ENCODE assay signal across 26 cellular contexts in genomic region chr18:12559319-12559718, GRCh38.
"Had no signal": no experiment of that assay in that cellular context is flagged by ENCODE, and none has a peak within 500 bp of the region (broad histone marks: within the 10 kb centered on the region; RNA-seq: fewer than 3 reads in every experiment).

No MANE protein-coding gene starts in this region.

- H3K4me1 ChIP-seq: left ventricle myocardium inferior, right atrium auricular region, stomach, testis, thyroid gland, transverse colon, upper lobe of left lung, vagina had no signal

- ATAC-seq: naive thymus-derived CD8-positive, alpha-beta T cell; sciatic nerve; stimulated activated naive B cell treated with anti-CD40 and anti-IgM and Interleukin-4, amounts not matched to agents 10 μg/mL and 1 μg/mL and 100 μg/mL, for 72 hours; stimulated activated naive CD8-positive, alpha-beta T cell treated with anti-CD3 and anti-CD28 coated beads, Interleukin-15, Interleukin-2, amounts not matched to agents 100 U/mL and 50 U/mL, for 24 hours had no signal

- DNase-seq: hypothalamus; islet precursor cell; left ventricle myocardium inferior; naive thymus-derived CD8-positive, alpha-beta T cell; occipital lobe; ovary; stimulated activated CD4-positive, alpha-beta T cell treated with anti-CD3 and anti-CD28 coated beads, Interleukin-12 subunit alpha, Interleukin-12 subunit beta, amount 100 ng/mL, for 4 hours; stimulated activated CD4-positive, alpha-beta T cell treated with anti-CD3 and anti-CD28 coated beads, Interleukin-15, amount 100 ng/mL, for 24 hours; stimulated activated CD4-positive, alpha-beta T cell treated with anti-CD3 and anti-CD28 coated beads, Interleukin-2, amount 100 ng/mL, for 24 hours; stimulated activated CD4-positive, alpha-beta T cell treated with anti-CD3 and anti-CD28 coated beads, Interleukin-4, amount 100 ng/mL, for 1 hour; stimulated activated naive B cell treated with anti-CD40 and anti-IgM and Interleukin-4, amounts not matched to agents 10 μg/mL and 1 μg/mL and 100 μg/mL, for 72 hours; stimulated activated naive CD8-positive, alpha-beta T cell treated with anti-CD3 and anti-CD28 coated beads, Interleukin-15, Interleukin-2, amounts not matched to agents 100 U/mL and 50 U/mL, for 24 hours; stomach; testis; thyroid gland; transverse colon had no signal

- H3K4me1 Mint-ChIP-seq: memory B cell; nephron; neural crest cell; stimulated activated naive B cell treated with anti-CD40 and anti-IgM and Interleukin-4, amounts not matched to agents 10 μg/mL and 1 μg/mL and 100 μg/mL, for 72 hours had no signal

- H3K4me3 Mint-ChIP-seq: memory B cell; naive thymus-derived CD8-positive, alpha-beta T cell; nephron; neural crest cell; stimulated activated naive B cell treated with anti-CD40 and anti-IgM and Interleukin-4, amounts not matched to agents 10 μg/mL and 1 μg/mL and 100 μg/mL, for 72 hours had no signal

- H3K36me3 ChIP-seq: neutrophil, ovary, right atrium auricular region, thyroid gland, transverse colon, upper lobe of left lung, vagina had no signal

- H3K27ac Mint-ChIP-seq: memory B cell; naive thymus-derived CD8-positive, alpha-beta T cell; nephron; progenitor cell of endocrine pancreas; stimulated activated naive B cell treated with anti-CD40 and anti-IgM and Interleukin-4, amounts not matched to agents 10 μg/mL and 1 μg/mL and 100 μg/mL, for 72 hours had no signal

- H3K27me3 ChIP-seq: neutrophil, ovary, right atrium auricular region, stomach, testis, thyroid gland, transverse colon, upper lobe of left lung, vagina had no signal

- H3K4me3 ChIP-seq: left ventricle myocardium inferior, ovary, right atrium auricular region, skin epidermis, stomach, testis, thyroid gland, transverse colon, upper lobe of left lung, vagina had no signal

- H3K27ac ChIP-seq: left ventricle myocardium inferior, neutrophil, ovary, right atrium auricular region, skin epidermis, stomach, testis, thyroid gland, transverse colon, upper lobe of left lung, vagina had no signal

- H3K9me3 ChIP-seq: right atrium auricular region, testis, thyroid gland had no signal

- H3K27me3 Mint-ChIP-seq: progenitor cell of endocrine pancreas had no signal
